Comparison of ENCODE assay signal across 3 cellular contexts in the genomic region with DNA sequence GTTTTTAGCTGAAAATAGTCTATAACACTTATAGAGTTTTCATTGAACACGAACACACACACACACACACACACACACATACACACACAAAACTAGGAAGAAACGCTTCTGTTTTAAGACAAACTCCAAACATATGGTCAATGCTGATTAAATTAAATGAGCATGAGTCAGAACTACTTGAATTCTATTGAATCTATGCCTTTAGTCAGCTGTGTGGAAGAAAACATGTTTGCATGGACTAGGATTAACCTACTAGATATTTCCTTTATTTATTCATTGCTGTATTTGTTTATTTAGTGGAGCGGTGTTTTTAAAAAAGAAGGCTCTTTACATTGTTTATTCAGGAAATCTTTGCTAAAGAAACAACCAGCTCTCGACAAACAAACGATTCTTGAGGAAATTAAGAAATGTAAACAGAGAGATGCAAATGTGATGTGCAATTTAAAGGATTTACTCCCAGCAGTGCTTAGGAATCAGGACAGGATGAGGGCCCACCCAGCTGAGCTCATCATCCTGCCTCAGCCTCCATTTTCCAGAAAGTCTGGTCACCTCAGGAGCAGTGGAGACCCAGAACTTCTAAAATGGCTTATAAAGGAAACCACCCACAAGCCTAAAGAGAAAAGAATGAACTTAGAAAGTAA.
TF ChIP-seq lines count a peak whose summit lies in the region.

No MANE protein-coding gene starts in this region.

TF ChIP-seq in A549, 52 proteins besides CTCF, POLR2A, EP300 and RAD21:
- TF ChIP-seq GATA3 (IDR thresholded peaks at IDR 0.05; ENCODE audit: borderline replicate concordance) (0 out of 2 replicates have a peak, but pooled peaks have one; percentile 52), MAZ (IDR thresholded peaks at IDR 0.05; ENCODE audit: borderline replicate concordance, low read depth, low read length) (no peak), SMC3 (IDR thresholded peaks at IDR 0.05) (no peak), FOSL2 (IDR thresholded peaks at IDR 0.05) (no peak), FOSL2 (CRISPR knock-in tag; IDR thresholded peaks at IDR 0.05) (peak; percentile 26; the same call in 1 of the 2 replicates)
- TF ChIP-seq, protein P1, sequence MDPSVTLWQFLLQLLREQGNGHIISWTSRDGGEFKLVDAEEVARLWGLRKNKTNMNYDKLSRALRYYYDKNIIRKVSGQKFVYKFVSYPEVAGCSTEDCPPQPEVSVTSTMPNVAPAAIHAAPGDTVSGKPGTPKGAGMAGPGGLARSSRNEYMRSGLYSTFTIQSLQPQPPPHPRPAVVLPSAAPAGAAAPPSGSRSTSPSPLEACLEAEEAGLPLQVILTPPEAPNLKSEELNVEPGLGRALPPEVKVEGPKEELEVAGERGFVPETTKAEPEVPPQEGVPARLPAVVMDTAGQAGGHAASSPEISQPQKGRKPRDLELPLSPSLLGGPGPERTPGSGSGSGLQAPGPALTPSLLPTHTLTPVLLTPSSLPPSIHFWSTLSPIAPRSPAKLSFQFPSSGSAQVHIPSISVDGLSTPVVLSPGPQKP (IDR thresholded peaks at IDR 0.05; ENCODE audit: low read depth, low read length) = no peak
TF ChIP-seq in A549: peak in this region for 2.

TF ChIP-seq in SK-N-SH, 30 proteins besides CTCF, POLR2A, EP300 and RAD21:
- TF ChIP-seq TCF12 (IDR thresholded peaks at IDR 0.05) (0 out of 2 replicates have a peak, but pooled peaks have one; percentile 6), NRF1 (IDR thresholded peaks at IDR 0.05; ENCODE audit: low read depth, low read length) (no peak)
- TF ChIP-seq, protein P2, sequence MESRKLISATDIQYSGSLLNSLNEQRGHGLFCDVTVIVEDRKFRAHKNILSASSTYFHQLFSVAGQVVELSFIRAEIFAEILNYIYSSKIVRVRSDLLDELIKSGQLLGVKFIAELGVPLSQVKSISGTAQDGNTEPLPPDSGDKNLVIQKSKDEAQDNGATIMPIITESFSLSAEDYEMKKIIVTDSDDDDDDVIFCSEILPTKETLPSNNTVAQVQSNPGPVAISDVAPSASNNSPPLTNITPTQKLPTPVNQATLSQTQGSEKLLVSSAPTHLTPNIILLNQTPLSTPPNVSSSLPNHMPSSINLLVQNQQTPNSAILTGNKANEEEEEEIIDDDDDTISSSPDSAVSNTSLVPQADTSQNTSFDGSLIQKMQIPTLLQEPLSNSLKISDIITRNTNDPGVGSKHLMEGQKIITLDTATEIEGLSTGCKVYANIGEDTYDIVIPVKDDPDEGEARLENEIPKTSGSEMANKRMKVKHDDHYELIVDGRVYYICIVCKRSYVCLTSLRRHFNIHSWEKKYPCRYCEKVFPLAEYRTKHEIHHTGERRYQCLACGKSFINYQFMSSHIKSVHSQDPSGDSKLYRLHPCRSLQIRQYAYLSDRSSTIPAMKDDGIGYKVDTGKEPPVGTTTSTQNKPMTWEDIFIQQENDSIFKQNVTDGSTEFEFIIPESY (IDR thresholded peaks at IDR 0.05; ENCODE audit: borderline replicate concordance, low read depth) = no peak

TF ChIP-seq in WTC11, 78 proteins besides CTCF, POLR2A, EP300 and RAD21:
- TF ChIP-seq, protein P3, sequence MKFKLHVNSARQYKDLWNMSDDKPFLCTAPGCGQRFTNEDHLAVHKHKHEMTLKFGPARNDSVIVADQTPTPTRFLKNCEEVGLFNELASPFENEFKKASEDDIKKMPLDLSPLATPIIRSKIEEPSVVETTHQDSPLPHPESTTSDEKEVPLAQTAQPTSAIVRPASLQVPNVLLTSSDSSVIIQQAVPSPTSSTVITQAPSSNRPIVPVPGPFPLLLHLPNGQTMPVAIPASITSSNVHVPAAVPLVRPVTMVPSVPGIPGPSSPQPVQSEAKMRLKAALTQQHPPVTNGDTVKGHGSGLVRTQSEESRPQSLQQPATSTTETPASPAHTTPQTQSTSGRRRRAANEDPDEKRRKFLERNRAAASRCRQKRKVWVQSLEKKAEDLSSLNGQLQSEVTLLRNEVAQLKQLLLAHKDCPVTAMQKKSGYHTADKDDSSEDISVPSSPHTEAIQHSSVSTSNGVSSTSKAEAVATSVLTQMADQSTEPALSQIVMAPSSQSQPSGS (CRISPR knock-in tag; IDR thresholded peaks at IDR 0.05; ENCODE audit: borderline replicate concordance, low read depth) = no peak
- TF ChIP-seq CREM (CRISPR knock-in tag; IDR thresholded peaks at IDR 0.05) (no peak), FOXK1 (CRISPR knock-in tag; IDR thresholded peaks at IDR 0.05) (no peak), SOX15 (CRISPR knock-in tag; IDR thresholded peaks at IDR 0.05) (no peak)
- TF ChIP-seq, protein P4, sequence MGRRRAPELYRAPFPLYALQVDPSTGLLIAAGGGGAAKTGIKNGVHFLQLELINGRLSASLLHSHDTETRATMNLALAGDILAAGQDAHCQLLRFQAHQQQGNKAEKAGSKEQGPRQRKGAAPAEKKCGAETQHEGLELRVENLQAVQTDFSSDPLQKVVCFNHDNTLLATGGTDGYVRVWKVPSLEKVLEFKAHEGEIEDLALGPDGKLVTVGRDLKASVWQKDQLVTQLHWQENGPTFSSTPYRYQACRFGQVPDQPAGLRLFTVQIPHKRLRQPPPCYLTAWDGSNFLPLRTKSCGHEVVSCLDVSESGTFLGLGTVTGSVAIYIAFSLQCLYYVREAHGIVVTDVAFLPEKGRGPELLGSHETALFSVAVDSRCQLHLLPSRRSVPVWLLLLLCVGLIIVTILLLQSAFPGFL (CRISPR knock-in tag; IDR thresholded peaks at IDR 0.05; ENCODE audit: borderline replicate concordance) = no peak
- TF ChIP-seq, protein P5, sequence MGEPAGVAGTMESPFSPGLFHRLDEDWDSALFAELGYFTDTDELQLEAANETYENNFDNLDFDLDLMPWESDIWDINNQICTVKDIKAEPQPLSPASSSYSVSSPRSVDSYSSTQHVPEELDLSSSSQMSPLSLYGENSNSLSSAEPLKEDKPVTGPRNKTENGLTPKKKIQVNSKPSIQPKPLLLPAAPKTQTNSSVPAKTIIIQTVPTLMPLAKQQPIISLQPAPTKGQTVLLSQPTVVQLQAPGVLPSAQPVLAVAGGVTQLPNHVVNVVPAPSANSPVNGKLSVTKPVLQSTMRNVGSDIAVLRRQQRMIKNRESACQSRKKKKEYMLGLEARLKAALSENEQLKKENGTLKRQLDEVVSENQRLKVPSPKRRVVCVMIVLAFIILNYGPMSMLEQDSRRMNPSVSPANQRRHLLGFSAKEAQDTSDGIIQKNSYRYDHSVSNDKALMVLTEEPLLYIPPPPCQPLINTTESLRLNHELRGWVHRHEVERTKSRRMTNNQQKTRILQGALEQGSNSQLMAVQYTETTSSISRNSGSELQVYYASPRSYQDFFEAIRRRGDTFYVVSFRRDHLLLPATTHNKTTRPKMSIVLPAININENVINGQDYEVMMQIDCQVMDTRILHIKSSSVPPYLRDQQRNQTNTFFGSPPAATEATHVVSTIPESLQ (CRISPR knock-in tag; IDR thresholded peaks at IDR 0.05) = no peak
TF ChIP-seq in WTC11: peak in this region for 0.
